1 cellular context compared by ENCODE assay signal in genomic region chr3:121545564-121546455, GRCh38.
TF ChIP-seq lines count a peak whose summit lies in the region.

Gene POLQ (minus strand): TSS chr3:121545988. CDS start chr3:121545877, 111 bp downstream.

TF ChIP-seq in H1, 55 proteins besides CTCF, POLR2A, EP300 and RAD21 (continued from another document):
- TF ChIP-seq CHD7 (IDR thresholded peaks at IDR 0.05; ENCODE audit: insufficient replicate concordance, low read length) (no peak), RNF2 (IDR thresholded peaks at IDR 0.05; ENCODE audit: borderline replicate concordance, low read depth, low read length, missing control alignments, poor library complexity, severe bottlenecking) (no peak), KDM5A (IDR thresholded peaks at IDR 0.05; ENCODE audit: low read length) (0 out of 2 replicates have a peak, but pooled peaks have one; percentile 20), BRCA1 (IDR thresholded peaks at IDR 0.05; ENCODE audit: low read depth, low read length) (no peak), KDM1A (IDR thresholded peaks at IDR 0.05; ENCODE audit: borderline replicate concordance, low read length) (no peak), FOSL1 (IDR thresholded peaks at IDR 0.05; ENCODE audit: insufficient read depth, low read depth, low read length) (no peak), KDM4A (IDR thresholded peaks at IDR 0.05; ENCODE audit: low read depth, low read length, severe bottlenecking) (peak; percentile 38), SP4 (IDR thresholded peaks at IDR 0.05; ENCODE audit: low read length) (no peak), SIRT6 (IDR thresholded peaks at IDR 0.05; ENCODE audit: low read length) (no peak), E2F6 (IDR thresholded peaks at IDR 0.05) (no peak; the same call in 1 of the 2 replicates), USF2 (IDR thresholded peaks at IDR 0.05; ENCODE audit: low read length) (no peak), ATF2 (IDR thresholded peaks at IDR 0.05; ENCODE audit: low read length) (no peak), HDAC2 (IDR thresholded peaks at IDR 0.05; ENCODE audit: borderline replicate concordance in 1 of 2, low read depth in 2 of 2, low read length in 2 of 2) (peak in 1 of 2 experiments; percentile 92; a peak in 1 of 4 replicates), POLR2AphosphoS5 (IDR thresholded peaks at IDR 0.05; ENCODE audit: low read depth, low read length) (peak; percentile 71), TAF7 (optimal IDR thresholded peaks at IDR 0.05; ENCODE audit: borderline replicate concordance, low read depth, low read length) (no peak), SIN3A (conservative IDR thresholded peaks at IDR 0.05 in 1 of 2, IDR thresholded peaks at IDR 0.05 in 1 of 2; ENCODE audit: low read depth in 1 of 2, low read length in 2 of 2) (peak in 1 of 2 experiments; percentile 93; a peak in 2 of 4 replicates), CHD1 (IDR thresholded peaks at IDR 0.05; ENCODE audit: low read depth, low read length) (no peak), HDAC6 (IDR thresholded peaks at IDR 0.05; ENCODE audit: low read depth, low read length) (no peak), JUND (IDR thresholded peaks at IDR 0.05; ENCODE audit: low read length) (no peak), ASH2L (IDR thresholded peaks at IDR 0.05; ENCODE audit: low read length) (peak; percentile 77), SAP30 (IDR thresholded peaks at IDR 0.05; ENCODE audit: insufficient read depth, insufficient replicate concordance, low read length) (peak; percentile 95), PHF8 (conservative IDR thresholded peaks at IDR 0.05; ENCODE audit: low read depth, low read length) (peak; percentile 84), NRF1 (IDR thresholded peaks at IDR 0.05; ENCODE audit: low read depth, low read length) (no peak), CBX8 (IDR thresholded peaks at IDR 0.05; ENCODE audit: borderline replicate concordance, low read depth, low read length) (no peak), RBBP5 (IDR thresholded peaks at IDR 0.05; ENCODE audit: borderline replicate concordance, low read depth, low read length) (peak; percentile 71; the same call in 1 of the 2 replicates), POU5F1 (IDR thresholded peaks at IDR 0.05; ENCODE audit: low read depth, low read length) (no peak), ZNF274 (IDR thresholded peaks at IDR 0.05; ENCODE audit: borderline replicate concordance, extremely low read depth, low read length) (no peak), SRF (IDR thresholded peaks at IDR 0.05; ENCODE audit: low read depth, low read length) (no peak), EZH2 (IDR thresholded peaks at IDR 0.05; ENCODE audit: low read depth, low read length, severe bottlenecking) (no peak), NANOG (IDR thresholded peaks at IDR 0.05; ENCODE audit: insufficient read depth, low read depth, low read length, poor library complexity, severe bottlenecking) (no peak), GTF2F1 (IDR thresholded peaks at IDR 0.05; ENCODE audit: borderline replicate concordance, low read depth, low read length) (no peak), TEAD4 (IDR thresholded peaks at IDR 0.05; ENCODE audit: low read depth, low read length) (no peak), EGR1 (IDR thresholded peaks at IDR 0.05; ENCODE audit: borderline replicate concordance, low read depth, low read length) (peak; percentile 68), GABPA (IDR thresholded peaks at IDR 0.05; ENCODE audit: borderline replicate concordance, insufficient read depth, low read length) (peak; percentile 76; the same call in 1 of the 2 replicates), MAX (IDR thresholded peaks at IDR 0.05) (no peak), BACH1 (IDR thresholded peaks at IDR 0.05; ENCODE audit: low read length) (no peak), SUZ12 (IDR thresholded peaks at IDR 0.05; ENCODE audit: low read length) (no peak), CHD2 (IDR thresholded peaks at IDR 0.05; ENCODE audit: low read length) (no peak), YY1 (IDR thresholded peaks at IDR 0.05; ENCODE audit: low read depth, low read length) (peak; percentile 69), SP2 (IDR thresholded peaks at IDR 0.05; ENCODE audit: low read length) (peak; percentile 96), TCF12 (IDR thresholded peaks at IDR 0.05; ENCODE audit: low read depth, low read length) (no peak), SP1 (IDR thresholded peaks at IDR 0.05; ENCODE audit: low read depth, low read length) (0 out of 2 replicates have a peak, but pooled peaks have one; percentile 37), CREB1 (IDR thresholded peaks at IDR 0.05) (no peak), RXRA (IDR thresholded peaks at IDR 0.05; ENCODE audit: insufficient read depth, low read depth, low read length) (no peak), TAF1 (IDR thresholded peaks at IDR 0.05; ENCODE audit: low read depth, low read length) (peak; percentile 92), TBP (IDR thresholded peaks at IDR 0.05; ENCODE audit: low read depth, low read length) (peak; percentile 86), CBX5 (IDR thresholded peaks at IDR 0.05; ENCODE audit: low read depth, low read length) (no peak), CEBPB (IDR thresholded peaks at IDR 0.05; ENCODE audit: low read depth, low read length) (no peak), BCL11A (IDR thresholded peaks at IDR 0.05; ENCODE audit: low read depth in 2 of 2, low read length in 2 of 2) (no peak), SIX5 (IDR thresholded peaks at IDR 0.05; ENCODE audit: low read depth, low read length) (no peak), MAFK (IDR thresholded peaks at IDR 0.05; ENCODE audit: low read depth, low read length) (no peak), RFX5 (IDR thresholded peaks at IDR 0.05; ENCODE audit: borderline replicate concordance, low read depth, low read length) (no peak)
- TF ChIP-seq, protein P1, sequence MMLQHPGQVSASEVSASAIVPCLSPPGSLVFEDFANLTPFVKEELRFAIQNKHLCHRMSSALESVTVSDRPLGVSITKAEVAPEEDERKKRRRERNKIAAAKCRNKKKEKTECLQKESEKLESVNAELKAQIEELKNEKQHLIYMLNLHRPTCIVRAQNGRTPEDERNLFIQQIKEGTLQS (IDR thresholded peaks at IDR 0.05; ENCODE audit: insufficient read depth, low read depth, low read length): no peak
